In the genomic region with DNA sequence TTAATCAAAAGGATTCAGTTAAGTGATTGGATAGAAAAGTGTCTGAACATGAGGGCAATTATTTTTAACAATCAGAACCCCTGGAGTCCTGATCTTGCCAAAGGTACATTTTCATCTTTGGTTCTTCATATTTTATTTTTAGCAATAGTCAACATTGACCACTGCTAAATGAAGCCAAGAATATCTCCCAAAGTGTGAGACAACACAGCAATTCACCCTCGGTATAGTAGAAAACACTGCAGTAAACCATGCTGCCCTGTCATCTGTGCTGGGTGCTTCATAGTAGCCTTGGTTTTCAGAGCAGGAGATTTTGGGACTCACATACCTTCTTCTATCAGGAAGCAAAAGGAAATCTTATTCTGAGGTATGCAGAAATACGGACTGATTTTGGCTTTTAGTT, we compare ENCODE assay signal across 22 cellular contexts. TPM values are rescaled to one million over a fixed set of nuclear protein-coding genes. Genes with fewer than 3 reads are reported as not detected.
DNase-seq lines count a peak whose midpoint lies in the region; ATAC-seq and TF ChIP-seq lines count a peak whose summit lies in the region.
"Had no signal": no experiment of that assay in that cellular context is flagged by ENCODE, and none has a peak within 500 bp of the region (broad histone marks: within the 10 kb centered on the region; RNA-seq: fewer than 3 reads in every experiment).

No MANE protein-coding gene starts in this region.

- TF ChIP-seq CTCF in heart left ventricle (IDR thresholded peaks at IDR 0.05) = no peak

- DNase-seq in heart left ventricle = no peak
- DNase-seq in cardiac septum (ENCODE audit: low spot score) = no peak
- no peak for DNase-seq in left cardiac atrium
- no peak for DNase-seq in right cardiac atrium
- no peak for DNase-seq in activated CD4-positive, CD25-positive, alpha-beta regulatory T cell (lab: John Stamatoyannopoulos, UW)
- DNase-seq in stimulated activated CD4-positive, alpha-beta T cell treated with anti-CD3 and anti-CD28 coated beads, Interleukin-4, amount 100 ng/mL, for 1 hour = no peak
- DNase-seq: 8988T; ACHN; AML-193; BE2C; Caco-2; CD4-positive, CD25-positive, alpha-beta regulatory T cell; CD8-positive, alpha-beta T cell; DMS153; DND-41; GM23248; H7; HCEC 1CT had no signal

- H3K27ac ChIP-seq in heart left ventricle = peak overlapping the region in 1 of 12 donors; percentile 29
- peak overlapping the region in 6 of 11 experiments; percentile 44 to 66 (median 56); a peak in 7 of 22 replicates for H3K27ac ChIP-seq in BLaER1 treated with 17β-estradiol and CSF1 and Interleukin-3, amounts not matched to agents 10 nM and 100 nM
- no peak overlapping the region for H3K27ac ChIP-seq in right cardiac atrium (ENCODE audit: low read length)
- H3K27ac ChIP-seq: A549, C4-2B, GM23248 had no signal

- H3K27me3 ChIP-seq in heart left ventricle = no peaks in the 10 kb centered on the region
- no peaks in the 10 kb centered on the region for H3K27me3 ChIP-seq in BLaER1 treated with 17β-estradiol and CSF1 and Interleukin-3, amounts not matched to agents 10 nM and 100 nM
- no peaks in the 10 kb centered on the region for H3K27me3 ChIP-seq in right cardiac atrium (ENCODE audit: control insufficient read depth, insufficient read depth)
- H3K27me3 ChIP-seq: BE2C had no signal

- 50 to 66% (median 62%) methylated on average over 2 of the region's 2 CpGs for WGBS in heart left ventricle, 4 donors
- WGBS in right cardiac atrium = 49% methylated on average over 2 of the region's 2 CpGs

- H3K9me3 ChIP-seq in heart left ventricle (no peaks in the 10 kb centered on the region), right cardiac atrium (ENCODE audit: control insufficient read depth, low read length) (no peaks in the 10 kb centered on the region)
- no peaks in the 10 kb centered on the region for H3K9me3 ChIP-seq in BLaER1 treated with 17β-estradiol and CSF1 and Interleukin-3, amounts not matched to agents 10 nM and 100 nM (replicated peaks in 1 of 11)
- H3K9me3 ChIP-seq: A549, BE2C, Caco-2 had no signal

- H4K20me1 ChIP-seq in BLaER1 treated with 17β-estradiol and CSF1 and Interleukin-3, amounts not matched to agents 10 nM and 100 nM = no peaks in the 10 kb centered on the region

- peaks cover 0 to 23% (median 2%) of the 10 kb centered on the region in 12 donors for H3K4me1 ChIP-seq in heart left ventricle
- H3K4me1 ChIP-seq in BLaER1 treated with 17β-estradiol and CSF1 and Interleukin-3, amounts not matched to agents 10 nM and 100 nM = peaks cover 5 to 22% (median 18%) of the 10 kb centered on the region in 10 experiments; a peak in 18 of 20 replicates
- H3K4me1 ChIP-seq in right cardiac atrium (ENCODE audit: control insufficient read depth, insufficient read depth, low read length) = peaks cover 3% of the 10 kb centered on the region
- H3K4me1 ChIP-seq: A549, BE2C had no signal

- peaks cover 0 to 89% (median 78%) of the 10 kb centered on the region in 9 donors for H3K36me3 ChIP-seq in heart left ventricle
- peaks cover 32 to 98% (median 65%) of the 10 kb centered on the region in 11 experiments for H3K36me3 ChIP-seq in BLaER1 treated with 17β-estradiol and CSF1 and Interleukin-3, amounts not matched to agents 10 nM and 100 nM

- no peak for TF ChIP-seq POLR2A in heart left ventricle (IDR thresholded peaks at IDR 0.05)

- intact Hi-C loops in heart left ventricle (cut with DNase I) = no loop called here
- intact Hi-C loops in cardiac septum (cut with DNase I) = loop anchor here (5.0 kb wide), 1 partner anchor 75 kb away; no protein-coding TSS in a partner anchor
- intact Hi-C loops in left cardiac atrium (cut with DNase I) = no loop called here
- intact Hi-C loops in right cardiac atrium (cut with DNase I) = no loop called here

- H3K4me3 ChIP-seq in heart left ventricle = no peak overlapping the region
- no peak overlapping the region for H3K4me3 ChIP-seq in BLaER1 treated with 17β-estradiol and CSF1 and Interleukin-3, amounts not matched to agents 10 nM and 100 nM
- no peak overlapping the region for H3K4me3 ChIP-seq in right cardiac atrium (ENCODE audit: low read length)
- H3K4me3 ChIP-seq: A549, GM23248 had no signal

- peak overlapping the region in 6 of 11 experiments; percentile 50 to 78 (median 60); a peak in 7 of 22 replicates for H3K4me2 ChIP-seq in BLaER1 treated with 17β-estradiol and CSF1 and Interleukin-3, amounts not matched to agents 10 nM and 100 nM
- H3K4me2 ChIP-seq: A549 had no signal

- no peak overlapping the region for H3K9ac ChIP-seq in BLaER1 treated with 17β-estradiol and CSF1 and Interleukin-3, amounts not matched to agents 10 nM and 100 nM
- H3K9ac ChIP-seq: GM23248 had no signal

- ATAC-seq in heart left ventricle (peak; percentile 44 to 71 (median 66)), left cardiac atrium (peak; percentile 38 to 74), right cardiac atrium (peak; percentile 42 to 76), HG02571 (IDR thresholded peaks at IDR 0.05; ENCODE audit: unreplicated experiment) (no peak)
- ATAC-seq: A549; CD8-positive, alpha-beta T cell had no signal

RNA-seq across cellular contexts. Expression of a gene that starts 47.2 kb away (rescaled TPM):
- 10 to 100 TPM; 37.9 to 62.2 (median 53.8) TPM for total RNA-seq in heart left ventricle
- polyA plus RNA-seq in heart left ventricle = 10 to 100 TPM; 40.5 to 86.9 TPM
- total RNA-seq in cardiac septum = 57.2 TPM
- total RNA-seq in left cardiac atrium = 10 to 100 TPM; 51.7 to 81.1 TPM
- 10 to 100 TPM; 53.6 to 82.2 (median 62.3) TPM for total RNA-seq in right cardiac atrium
- polyA plus RNA-seq in right cardiac atrium = 62.0 TPM
